Comparison of ENCODE assay signal across 8 cellular contexts in genomic region chr2:19348692-19349091, GRCh38. TPM values are rescaled to one million over a fixed set of nuclear protein-coding genes. Genes with fewer than 3 reads are reported as not detected.
DNase-seq lines count a peak whose midpoint lies in the region; ATAC-seq and TF ChIP-seq lines count a peak whose summit lies in the region.

No MANE protein-coding gene starts in this region.

- ATAC-seq in left cardiac atrium (no peak), HG03432 (IDR thresholded peaks at IDR 0.05; ENCODE audit: unreplicated experiment) (no peak), HG03342 (IDR thresholded peaks at IDR 0.05; ENCODE audit: unreplicated experiment) (no peak)
- ATAC-seq in naive thymus-derived CD8-positive, alpha-beta T cell, result no peak

- peak overlapping the region in 9 of 10 donors; percentile 77 to 99 (median 98) for H3K27ac Mint-ChIP-seq in naive thymus-derived CD8-positive, alpha-beta T cell

- peaks cover 21 to 48% (median 37%) of the 10 kb centered on the region in 5 donors for H3K27me3 Mint-ChIP-seq in naive thymus-derived CD8-positive, alpha-beta T cell

- POLR2A ChIA-PET in naive thymus-derived CD8-positive, alpha-beta T cell (lab: Charles Lee), result interaction anchor here (1.8 to 3.7 kb wide), 3 partner anchors 11 to 788 kb away, joined by 7 to 51 read pairs (median 21); partner anchors contain the start of genes OSR1 and RDH14

- peak overlapping the region; percentile 87 to 96 for H3K27ac ChIP-seq in right atrium auricular region
- peak overlapping the region; percentile 87 to 96 for H3K27ac ChIP-seq in breast epithelium
- peak overlapping the region; percentile 84 to 89 for H3K27ac ChIP-seq in uterus

- peak overlapping the region; percentile 93 to 99 (median 96) for H3K4me3 Mint-ChIP-seq in naive thymus-derived CD8-positive, alpha-beta T cell

- no peak for DNase-seq in right atrium auricular region (ENCODE audit: low spot score)
- no peak for DNase-seq in left cardiac atrium
- DNase-seq in breast epithelium (ENCODE audit: low spot score in 2 of 2), result no peak
- no peak for DNase-seq in naive thymus-derived CD8-positive, alpha-beta T cell
- DNase-seq in uterus, result no peak
- no peak for DNase-seq in NCI-H2196 (lab: John Stamatoyannopoulos, UW; ENCODE audit: unreplicated experiment)

- H3K36me3 Mint-ChIP-seq in naive thymus-derived CD8-positive, alpha-beta T cell, result peaks cover 0 to 12% (median 4%) of the 10 kb centered on the region in 3 donors

- H3K4me3 ChIP-seq in right atrium auricular region (peak overlapping the region; percentile 70 to 84), breast epithelium (peak overlapping the region in 2 of 3 donors; percentile 59 to 78), uterus (no peak overlapping the region)

- peaks cover 0 to 3% (median 0%) of the 10 kb centered on the region in 9 donors for H3K9me3 Mint-ChIP-seq in naive thymus-derived CD8-positive, alpha-beta T cell

- no peak for TF ChIP-seq POLR2A in breast epithelium (IDR thresholded peaks at IDR 0.05)
- no peak for TF ChIP-seq POLR2A in uterus (IDR thresholded peaks at IDR 0.05)

- H3K4me1 ChIP-seq in right atrium auricular region (peaks cover 0 to 54% of the 10 kb centered on the region in 2 donors), breast epithelium (peaks cover 0 to 4% of the 10 kb centered on the region in 2 donors), uterus (peaks cover 0 to 4% of the 10 kb centered on the region in 2 donors)

- TF ChIP-seq CTCF in right atrium auricular region (IDR thresholded peaks at IDR 0.05) (no peak), breast epithelium (IDR thresholded peaks at IDR 0.05) (no peak), uterus (IDR thresholded peaks at IDR 0.05) (no peak)

- intact Hi-C loops in left cardiac atrium (cut with DNase I), result no loop called here
- intact Hi-C loops in breast epithelium (cut with DNase I; ENCODE audit: low total_unique reads), result no loop called here
- intact Hi-C loops in uterus (cut with DNase I; ENCODE audit: low total_unique reads), result no loop called here

- H3K9me3 ChIP-seq in right atrium auricular region, result no peaks in the 10 kb centered on the region
- no peaks in the 10 kb centered on the region for H3K9me3 ChIP-seq in breast epithelium
- H3K9me3 ChIP-seq in uterus, result no peaks in the 10 kb centered on the region

- H3K4me1 Mint-ChIP-seq in naive thymus-derived CD8-positive, alpha-beta T cell, result peaks cover 19 to 44% (median 35%) of the 10 kb centered on the region in 4 donors

- H3K27me3 ChIP-seq in right atrium auricular region (no peaks in the 10 kb centered on the region), breast epithelium (no peaks in the 10 kb centered on the region), uterus (no peaks in the 10 kb centered on the region)

- H3K36me3 ChIP-seq in right atrium auricular region, result peaks cover 38% of the 10 kb centered on the region
- H3K36me3 ChIP-seq in breast epithelium, result no peaks in the 10 kb centered on the region
- no peaks in the 10 kb centered on the region for H3K36me3 ChIP-seq in uterus

RNA-seq across cellular contexts. Expression of gene OSR1, which starts 9.7 kb away (rescaled TPM):
- total RNA-seq in right atrium auricular region (10 to 100 TPM; 12.5 to 55.7 TPM), left cardiac atrium (10 to 100 TPM; 59.7 to 67.9 TPM), breast epithelium (10 to 100 TPM; 18.7 to 40.0 (median 34.1) TPM), uterus (10 to 100 TPM in 3 of 4 donors, 1 to 10 TPM in 1; 4.7 to 26.2 (median 18.6) TPM)
- total RNA-seq in naive thymus-derived CD8-positive, alpha-beta T cell, result not detected
- not detected for polyA plus RNA-seq in naive thymus-derived CD8-positive, alpha-beta T cell

Comparison
In these comparisons a context has a peak if more than half of its experiments do, and no peak if none do; other contexts are left out.
1. H3K4me3 ChIP-seq: peak in right atrium auricular region (2 of 2) and breast epithelium (2 of 3); none in uterus (0 of 2).
2. RNA of gene OSR1, which starts 9.7 kb away (total RNA-seq): 59.7 to 67.9 TPM in left cardiac atrium, 12.5 to 55.7 TPM in right atrium auricular region, 18.7 to 40.0 TPM in breast epithelium and 4.7 to 26.2 TPM in uterus; not detected in naive thymus-derived CD8-positive, alpha-beta T cell; every median in the first group is over 4 times any median in the second.
3. Peak in every context shown above with its lines, with median percentiles within 50 percentile points of each other: H3K27ac ChIP-seq.